In the genomic region with DNA sequence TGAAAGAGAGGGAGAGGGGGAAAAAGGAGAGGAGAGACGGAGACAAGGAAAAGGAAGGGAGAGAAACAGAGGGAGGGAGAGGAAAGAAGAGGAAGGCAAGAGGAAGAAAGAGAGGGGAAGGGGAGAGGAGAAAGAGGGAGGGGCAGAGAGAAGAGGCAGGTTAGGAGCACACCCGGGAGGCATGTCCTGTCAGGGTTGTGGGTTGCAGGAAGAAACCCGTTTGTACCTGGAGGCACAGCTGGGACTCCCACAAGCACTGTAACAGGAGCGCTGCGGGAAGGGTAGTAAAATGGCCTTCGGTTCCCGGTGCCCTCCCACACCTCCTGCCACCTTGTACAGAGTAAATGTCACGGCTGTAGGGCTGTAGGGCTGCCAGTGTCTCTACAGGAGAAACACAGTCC, we compare ENCODE assay signal across 22 cellular contexts. TPM values are rescaled to one million over a fixed set of nuclear protein-coding genes. Genes with fewer than 3 reads are reported as not detected.
DNase-seq lines count a peak whose midpoint lies in the region; ATAC-seq and TF ChIP-seq lines count a peak whose summit lies in the region.
"Had no signal": no experiment of that assay in that cellular context is flagged by ENCODE, and none has a peak within 500 bp of the region (broad histone marks: within the 10 kb centered on the region; RNA-seq: fewer than 3 reads in every experiment).

No MANE protein-coding gene starts in this region.

- POLR2A ChIA-PET in T-cell (lab: Charles Lee): no interaction called here

- H3K36me3 Mint-ChIP-seq in nephron (ENCODE audit: low read depth): peaks cover 13% of the 10 kb centered on the region
- peaks cover 39% of the 10 kb centered on the region for H3K36me3 Mint-ChIP-seq in type B pancreatic cell
- no peaks in the 10 kb centered on the region for H3K36me3 Mint-ChIP-seq in T-cell
- H3K36me3 Mint-ChIP-seq: CD14-positive monocyte had no signal

- H3K79me2 ChIP-seq in mammary epithelial cell (ENCODE audit: insufficient read depth, low read length): peaks cover 73% of the 10 kb centered on the region

- 12% methylated on average over 7 of the region's 8 CpGs for WGBS in mammary epithelial cell (ENCODE audit: low coverage, missing lambda C conversion rate)
- 23 to 71% methylated on average over 3 to 5 of the region's 8 CpGs for WGBS in gastroesophageal sphincter (ENCODE audit: low coverage in 1 of 2), 2 donors

- H3K9me3 Mint-ChIP-seq in nephron: no peaks in the 10 kb centered on the region
- peaks cover 4% of the 10 kb centered on the region for H3K9me3 Mint-ChIP-seq in type B pancreatic cell
- H3K9me3 Mint-ChIP-seq in T-cell: no peaks in the 10 kb centered on the region
- H3K9me3 Mint-ChIP-seq: activated T-cell treated with anti-CD3 and anti-CD28 coated beads, Interleukin-2, amount 50 U/mL, for 24 hours; stimulated activated naive CD8-positive, alpha-beta T cell treated with anti-CD3 and anti-CD28 coated beads, Interleukin-15, Interleukin-2, amounts not matched to agents 100 ng/mL and 50 ng/mL, for 24 hours had no signal

- no peaks in the 10 kb centered on the region for H3K27me3 ChIP-seq in mammary epithelial cell (ENCODE audit: insufficient read depth, low read length)
- H3K27me3 ChIP-seq in gastroesophageal sphincter: no peaks in the 10 kb centered on the region
- H3K27me3 ChIP-seq: upper lobe of left lung had no signal

- H3K27ac ChIP-seq in mammary epithelial cell (ENCODE audit: insufficient read depth, low read depth, low read length) (peak overlapping the region; percentile 14), gastroesophageal sphincter (peak overlapping the region in 3 of 4 donors; percentile 79 to 82 (median 80))
- H3K27ac ChIP-seq: GM23248, PC-9, upper lobe of left lung, VCaP had no signal

- DNase-seq in mammary epithelial cell (peak; percentile 39), type B pancreatic cell (ENCODE audit: extremely low spot score, unreplicated experiment) (no peak), T-cell (no peak), GM19240 (ENCODE audit: insufficient read length, low spot score) (no peak), NCI-H82 (lab: John Stamatoyannopoulos, UW) (no peak)
- DNase-seq: activated CD4-positive, alpha-beta T cell treated with anti-CD3 and anti-CD28 coated beads for 48 hours; activated gamma-delta T cell treated with Interleukin-2 at 50 U/mL for 16 hours; activated T-cell treated with anti-CD3 and anti-CD28 coated beads, Interleukin-2, amount 50 U/mL, for 24 hours; GM23248; naive B cell; NCI-H1048; NCI-H187 treated with DMSO at 0.1 percent for 48 hours; NCI-H524 treated with DMSO at 0.1 percent for 48 hours; PC-9; SHP77; upper lobe of left lung had no signal

- H3K9me3 ChIP-seq in mammary epithelial cell (replicated peaks; ENCODE audit: insufficient read depth, low read length) (no peaks in the 10 kb centered on the region), gastroesophageal sphincter (no peaks in the 10 kb centered on the region)
- H3K9me3 ChIP-seq: upper lobe of left lung had no signal

- H3K4me1 ChIP-seq in mammary epithelial cell (ENCODE audit: insufficient read depth, low read length) (peaks cover 50% of the 10 kb centered on the region), gastroesophageal sphincter (peaks cover 0 to 78% (median 11%) of the 10 kb centered on the region in 3 donors)

- CTCF ChIA-PET in mammary epithelial cell (lab: Charles Lee; ENCODE audit: low non-redundant PET): no interaction called here
- CTCF ChIA-PET in T-cell (lab: Charles Lee): no interaction called here

- H3K4me1 Mint-ChIP-seq in nephron (peaks cover 27% of the 10 kb centered on the region), type B pancreatic cell (ENCODE audit: unreplicated experiment) (peaks cover 56% of the 10 kb centered on the region), T-cell (no peaks in the 10 kb centered on the region)
- H3K4me1 Mint-ChIP-seq: CD14-positive monocyte, naive B cell had no signal

- H3K27ac Mint-ChIP-seq in nephron (peak overlapping the region; percentile 46 to 70 (median 68)), type B pancreatic cell (peak overlapping the region; percentile 52), T-cell (no peak overlapping the region)
- H3K27ac Mint-ChIP-seq: activated T-cell treated with anti-CD3 and anti-CD28 coated beads, Interleukin-2, amount 50 U/mL, for 24 hours; CD14-positive monocyte; naive B cell; stimulated activated naive CD8-positive, alpha-beta T cell treated with anti-CD3 and anti-CD28 coated beads, Interleukin-15, Interleukin-2, amounts not matched to agents 100 ng/mL and 50 ng/mL, for 24 hours had no signal

- H3K4me3 ChIP-seq in mammary epithelial cell (replicated peaks in 1 of 3; ENCODE audit: insufficient read depth in 1 of 3, low read depth in 2 of 3, low read length in 3 of 3): peak overlapping the region in 1 of 3 experiments; percentile 17
- H3K4me3 ChIP-seq in gastroesophageal sphincter: peak overlapping the region in 1 of 2 donors; percentile 29
- H3K4me3 ChIP-seq: GM23248, PC-9, upper lobe of left lung had no signal

- TF ChIP-seq EP300 in gastroesophageal sphincter (IDR thresholded peaks at IDR 0.05): no peak

- H3K9ac ChIP-seq in mammary epithelial cell (ENCODE audit: insufficient read depth, low read length): peak overlapping the region; percentile 6
- H3K9ac ChIP-seq: GM23248 had no signal

- peak overlapping the region; percentile 89 for H3K4me2 ChIP-seq in mammary epithelial cell (ENCODE audit: insufficient read depth, low read depth, low read length)
- H3K4me2 ChIP-seq: PC-9 had no signal

- ATAC-seq in gastroesophageal sphincter (no peak), T-cell (replicated peaks in 1 of 4) (no peak)

- no peak for TF ChIP-seq POLR2A in gastroesophageal sphincter (IDR thresholded peaks at IDR 0.05)

- in situ Hi-C loops in mammary epithelial cell (cut with MboI; ENCODE audit: low sequenced_read_pairs in 2 of 2): no loop called here

- H4K20me1 ChIP-seq in mammary epithelial cell (ENCODE audit: insufficient read depth, low read length): no peaks in the 10 kb centered on the region

- intact Hi-C loops in mammary epithelial cell (cut with micrococcal nuclease): no loop called here

- TF ChIP-seq CTCF in mammary epithelial cell (conservative IDR thresholded peaks at IDR 0.05 in 1 of 2, IDR thresholded peaks at IDR 0.05 in 1 of 2; ENCODE audit: extremely low read depth in 1 of 2, insufficient read depth in 1 of 2, low read depth in 1 of 2, low read length in 2 of 2) (no peak), gastroesophageal sphincter (IDR thresholded peaks at IDR 0.05) (no peak), nephron (IDR thresholded peaks at IDR 0.05; ENCODE audit: unreplicated experiment in 3 of 3) (no peak), type B pancreatic cell (conservative IDR thresholded peaks at IDR 0.05) (no peak)

- peak overlapping the region; percentile 55 for H2AFZ ChIP-seq in mammary epithelial cell (ENCODE audit: low read depth, low read length)
- H2AFZ ChIP-seq: GM23248, PC-9 had no signal

- H3K27me3 Mint-ChIP-seq in nephron (ENCODE audit: low read depth): peaks cover 36% of the 10 kb centered on the region
- no peaks in the 10 kb centered on the region for H3K27me3 Mint-ChIP-seq in type B pancreatic cell
- peaks cover 0 to 4% of the 10 kb centered on the region in 2 donors for H3K27me3 Mint-ChIP-seq in T-cell
- H3K27me3 Mint-ChIP-seq: activated T-cell treated with anti-CD3 and anti-CD28 coated beads, Interleukin-2, amount 50 U/mL, for 24 hours; naive B cell; stimulated activated naive CD8-positive, alpha-beta T cell treated with anti-CD3 and anti-CD28 coated beads, Interleukin-15, Interleukin-2, amounts not matched to agents 100 ng/mL and 50 ng/mL, for 24 hours had no signal

- no TSS peak for BruUV-seq in mammary epithelial cell (replicated peaks; lab: Mats Ljungman, UMichigan)

- dilution Hi-C loops in mammary epithelial cell (cut with HindIII; ENCODE audit: low sequenced_read_pairs): no loop called here

- H3K36me3 ChIP-seq in mammary epithelial cell (ENCODE audit: insufficient read depth, low read length) (no peaks in the 10 kb centered on the region), gastroesophageal sphincter (no peaks in the 10 kb centered on the region)
- H3K36me3 ChIP-seq: upper lobe of left lung had no signal

- H3K4me3 Mint-ChIP-seq in nephron (peak overlapping the region in 1 of 3 experiments; percentile 43), type B pancreatic cell (no peak overlapping the region), T-cell (no peak overlapping the region)
- H3K4me3 Mint-ChIP-seq: activated T-cell treated with anti-CD3 and anti-CD28 coated beads, Interleukin-2, amount 50 U/mL, for 24 hours; CD14-positive monocyte; naive B cell; stimulated activated naive CD8-positive, alpha-beta T cell treated with anti-CD3 and anti-CD28 coated beads, Interleukin-15, Interleukin-2, amounts not matched to agents 100 ng/mL and 50 ng/mL, for 24 hours had no signal

RNA-seq across cellular contexts. Expression of gene FGFR2, which starts 24.7 kb away (rescaled TPM):
- total RNA-seq in mammary epithelial cell (10 to 100 TPM; 22.0 to 86.9 TPM), gastroesophageal sphincter (10 to 100 TPM; 41.6 to 79.3 (median 60.5) TPM), type B pancreatic cell (ENCODE audit: low replicate concordance) (68.8 and 173 TPM in 2 replicates), T-cell (1 to 10 TPM in 2 of 5 donors, under 1 TPM in 3; 0.49 to 1.8 (median 0.70) TPM)
- 21.9 TPM for polyA plus RNA-seq in mammary epithelial cell
- polyA minus RNA-seq in mammary epithelial cell: 31.9 TPM
- total RNA-seq: activated CD8-positive, alpha-beta memory T cell treated with anti-CD3 and anti-CD28 coated beads for 36 hours; GM23248; PC-9 had no signal
- polyA plus RNA-seq: CD14-positive monocyte had no signal

Comparison
In these comparisons a context has a peak if more than half of its experiments do, and no peak if none do; other contexts are left out.
1. H3K27ac Mint-ChIP-seq: peak in nephron (3 of 3) and type B pancreatic cell (single experiment); none in T-cell (0 of 2).
2. RNA of gene FGFR2, which starts 24.7 kb away (total RNA-seq): 68.8 to 173 TPM in type B pancreatic cell, 22.0 to 86.9 TPM in mammary epithelial cell and 41.6 to 79.3 TPM in gastroesophageal sphincter; 0.49 to 1.8 TPM in T-cell; every median in the first group is over 4 times any median in the second.